ENCODE assay signal across 27 cellular contexts in the genomic region with DNA sequence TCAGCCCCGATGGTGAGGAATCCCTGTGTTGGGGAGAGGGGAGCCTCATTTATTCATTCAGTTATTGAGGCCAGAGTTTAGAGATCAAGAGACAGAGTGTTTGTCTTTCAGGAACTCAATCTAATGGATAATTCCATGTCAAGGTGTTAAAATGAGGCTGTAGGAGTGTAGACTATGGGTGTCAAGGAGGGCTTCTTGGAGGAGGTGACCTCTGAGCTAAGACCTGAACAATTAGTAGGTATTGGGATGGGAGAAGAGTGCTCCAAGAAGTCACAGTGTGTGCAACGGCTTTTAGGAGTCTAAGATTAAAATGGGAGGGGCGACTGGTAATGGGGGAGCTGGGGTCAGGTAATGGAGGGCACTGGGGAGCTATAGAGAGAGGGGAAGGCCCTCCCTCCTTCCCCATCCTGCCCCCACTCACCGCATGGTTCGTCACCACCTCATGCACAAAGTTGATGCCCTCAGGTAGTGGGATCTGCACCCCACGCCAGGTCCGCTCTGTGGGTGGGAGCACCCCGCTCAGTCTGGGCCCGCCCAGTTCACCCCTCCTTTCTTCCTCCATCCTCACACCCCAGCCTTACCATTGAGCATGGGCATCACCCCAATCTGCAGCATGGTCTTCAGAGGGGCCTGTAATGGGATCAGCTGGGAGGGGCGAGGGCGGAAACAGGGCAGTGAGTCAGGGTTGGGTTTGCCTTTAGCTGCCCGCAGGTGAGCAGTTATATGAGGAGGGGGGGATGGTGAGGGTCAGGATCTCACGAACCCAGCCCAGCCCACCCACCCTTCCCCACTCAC. TPM values are rescaled to one million over a fixed set of nuclear protein-coding genes. Genes with fewer than 3 reads are reported as not detected.
"Had no signal": no experiment of that assay in that cellular context is flagged by ENCODE, and none has a peak within 500 bp of the region (broad histone marks: within the 10 kb centered on the region; RNA-seq: fewer than 3 reads in every experiment).

No MANE protein-coding gene starts in this region.

- H3K9me3 Mint-ChIP-seq: activated CD4-positive, alpha-beta memory T cell treated with anti-CD3 and anti-CD28 coated beads, Interleukin-2, amount 10 ng/mL, durations not matched to agents 7 days and 5 days; activated CD4-positive, alpha-beta T cell treated with anti-CD3 and anti-CD28 coated beads, Interleukin-2, amount 10 ng/mL, durations not matched to agents 7 days and 5 days; activated naive CD4-positive, alpha-beta T cell treated with anti-CD3 and anti-CD28 coated beads for 36 hours; activated T-helper 17 cell treated with anti-CD3 and anti-CD28 coated beads, Interleukin-2, amount 50 U/mL, for 72 hours; WTC11 had no signal

- H3K9me3 ChIP-seq: breast epithelium had no signal

- H3K27me3 ChIP-seq: breast epithelium had no signal

- ATAC-seq: activated T-helper 17 cell treated with anti-CD3 and anti-CD28 coated beads, Interleukin-2, amount 50 U/mL, for 72 hours; T-helper 17 cell; WTC11 had no signal

- H3K27ac Mint-ChIP-seq: activated CD4-positive, alpha-beta memory T cell treated with anti-CD3 and anti-CD28 coated beads, Interleukin-2, amount 10 ng/mL, durations not matched to agents 7 days and 5 days; activated CD4-positive, alpha-beta T cell treated with anti-CD3 and anti-CD28 coated beads, Interleukin-2, amount 10 ng/mL, durations not matched to agents 7 days and 5 days; activated naive CD4-positive, alpha-beta T cell treated with anti-CD3 and anti-CD28 coated beads for 36 hours; activated naive CD8-positive, alpha-beta T cell; activated T-helper 17 cell treated with anti-CD3 and anti-CD28 coated beads, Interleukin-2, amount 50 U/mL, for 72 hours; T-helper 17 cell; WTC11 had no signal

- H3K4me3 ChIP-seq: breast epithelium had no signal

- H3K4me1 Mint-ChIP-seq: activated CD4-positive, alpha-beta memory T cell treated with anti-CD3 and anti-CD28 coated beads, Interleukin-2, amount 10 ng/mL, durations not matched to agents 7 days and 5 days; WTC11 had no signal

- H3K27me3 Mint-ChIP-seq: activated CD4-positive, alpha-beta memory T cell treated with anti-CD3 and anti-CD28 coated beads, Interleukin-2, amount 10 ng/mL, durations not matched to agents 7 days and 5 days; activated CD4-positive, alpha-beta T cell treated with anti-CD3 and anti-CD28 coated beads, Interleukin-2, amount 10 ng/mL, durations not matched to agents 7 days and 5 days; activated naive CD8-positive, alpha-beta T cell; activated T-helper 17 cell treated with anti-CD3 and anti-CD28 coated beads, Interleukin-2, amount 50 U/mL, for 72 hours; T-helper 17 cell had no signal

- H3K4me1 ChIP-seq: breast epithelium had no signal

- DNase-seq: activated CD4-positive, alpha-beta memory T cell treated with anti-CD3 and anti-CD28 coated beads, Interleukin-2, amount 10 ng/mL, durations not matched to agents 7 days and 5 days; activated CD4-positive, alpha-beta T cell treated with anti-CD3 and anti-CD28 coated beads for 1 hour; activated CD4-positive, alpha-beta T cell treated with anti-CD3 and anti-CD28 coated beads, Interleukin-2, amount 10 ng/mL, durations not matched to agents 7 days and 5 days; activated gamma-delta T cell; activated naive CD4-positive, alpha-beta T cell treated with anti-CD3 and anti-CD28 coated beads for 36 hours; activated T-cell treated with anti-CD3 and anti-CD28 coated beads for 4 hours; activated T-cell treated with anti-CD3 and anti-CD28 coated beads, Interleukin-2, amount 50 U/mL, for 48 hours; caudate nucleus; Kasumi-1; KBM-7; NCI-H1048; NCI-H146; NCI-H187 treated with DMSO at 0.1 percent for 48 hours; NCI-H2081 treated with DMSO at 0.1 percent for 48 hours; NCI-H2171 treated with DMSO at 0.1 percent for 48 hours; NCI-H226; NCI-H526; NCI-H774; SIG-M5; T-helper 17 cell; T-helper 9 cell had no signal

- H3K4me3 Mint-ChIP-seq: activated CD4-positive, alpha-beta memory T cell treated with anti-CD3 and anti-CD28 coated beads, Interleukin-2, amount 10 ng/mL, durations not matched to agents 7 days and 5 days; activated CD4-positive, alpha-beta T cell treated with anti-CD3 and anti-CD28 coated beads, Interleukin-2, amount 10 ng/mL, durations not matched to agents 7 days and 5 days; activated naive CD4-positive, alpha-beta T cell treated with anti-CD3 and anti-CD28 coated beads for 36 hours; activated naive CD8-positive, alpha-beta T cell; activated T-helper 17 cell treated with anti-CD3 and anti-CD28 coated beads, Interleukin-2, amount 50 U/mL, for 72 hours; T-helper 17 cell; WTC11 had no signal

- H3K27ac ChIP-seq: breast epithelium had no signal

- H3K36me3 ChIP-seq: breast epithelium had no signal

RNA-seq across cellular contexts. Expression of a gene that starts 11.8 kb away (rescaled TPM):
- total RNA-seq: NCI-H460, RPMI7951 had no signal
